9 cellular contexts compared by ENCODE assay signal in the genomic region with DNA sequence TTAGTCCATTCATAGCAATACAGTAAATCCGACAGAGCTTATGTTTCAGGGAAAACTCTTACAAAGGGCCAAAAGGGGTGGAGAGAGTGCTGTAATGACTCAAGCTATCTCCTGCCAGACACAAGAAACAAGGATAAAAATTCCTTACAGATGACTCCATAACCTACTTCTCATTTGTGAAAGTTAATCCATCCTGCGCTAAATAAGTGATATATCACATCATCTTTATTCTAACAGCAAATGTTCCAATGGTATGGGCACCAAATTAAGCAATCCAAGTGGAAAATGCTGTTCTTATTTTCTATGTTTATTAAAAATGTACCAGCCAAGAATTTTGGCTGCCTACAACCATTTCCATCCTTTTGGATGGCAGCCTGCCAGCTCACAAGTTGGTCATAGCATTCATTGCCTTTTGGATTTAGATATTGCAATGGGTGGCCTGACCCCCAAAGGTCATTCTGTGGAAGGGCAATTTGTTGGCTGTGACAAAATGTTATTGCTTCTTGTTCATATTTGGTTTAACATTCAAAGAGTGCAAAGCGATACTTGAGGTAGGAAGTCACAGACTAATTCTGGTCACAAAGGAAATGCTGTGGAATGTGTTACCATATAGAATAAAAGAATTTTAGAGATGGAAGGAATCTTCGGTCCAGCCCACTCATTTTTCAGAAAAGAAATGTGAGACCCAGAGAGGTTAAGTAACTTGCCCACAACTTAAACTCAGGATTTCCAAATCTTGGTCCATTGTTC. TPM values are rescaled to one million over a fixed set of nuclear protein-coding genes. Genes with fewer than 3 reads are reported as not detected.
DNase-seq lines count a peak whose midpoint lies in the region; ATAC-seq and TF ChIP-seq lines count a peak whose summit lies in the region.
"Had no signal": no experiment of that assay in that cellular context is flagged by ENCODE, and none has a peak within 500 bp of the region (broad histone marks: within the 10 kb centered on the region; RNA-seq: fewer than 3 reads in every experiment).

No MANE protein-coding gene starts in this region.

- H3K36me3 Mint-ChIP-seq in activated CD8-positive, alpha-beta T cell treated with anti-CD3 and anti-CD28 coated beads for 36 hours (ENCODE audit: low read depth), result no peaks in the 10 kb centered on the region
- peaks cover 2% of the 10 kb centered on the region for H3K36me3 Mint-ChIP-seq in activated CD8-positive, alpha-beta T cell treated with anti-CD3 and anti-CD28 coated beads, Interleukin-2, amount 10 ng/mL, durations not matched to agents 7 days and 5 days (ENCODE audit: low read depth)
- H3K36me3 Mint-ChIP-seq: activated naive CD4-positive, alpha-beta T cell treated with anti-CD3 and anti-CD28 coated beads, Interleukin-2, amount 50 U/mL, for 24 hours had no signal

- no peak for ATAC-seq in activated CD8-positive, alpha-beta T cell treated with anti-CD3 and anti-CD28 coated beads for 36 hours
- ATAC-seq in activated CD8-positive, alpha-beta T cell treated with anti-CD3 and anti-CD28 coated beads, Interleukin-2, amount 10 ng/mL, durations not matched to agents 7 days and 5 days, result no peak
- ATAC-seq in GM21723 (IDR thresholded peaks at IDR 0.05; ENCODE audit: unreplicated experiment), result no peak

- no peak overlapping the region for H3K27ac Mint-ChIP-seq in activated CD8-positive, alpha-beta T cell treated with anti-CD3 and anti-CD28 coated beads for 36 hours
- H3K27ac Mint-ChIP-seq in activated CD8-positive, alpha-beta T cell treated with anti-CD3 and anti-CD28 coated beads, Interleukin-2, amount 10 ng/mL, durations not matched to agents 7 days and 5 days, result no peak overlapping the region
- H3K27ac Mint-ChIP-seq: activated naive CD4-positive, alpha-beta T cell treated with anti-CD3 and anti-CD28 coated beads, Interleukin-2, amount 50 U/mL, for 24 hours had no signal

- peak; percentile 36 for DNase-seq in activated CD8-positive, alpha-beta T cell treated with anti-CD3 and anti-CD28 coated beads for 36 hours
- DNase-seq in activated CD8-positive, alpha-beta T cell treated with anti-CD3 and anti-CD28 coated beads, Interleukin-2, amount 10 ng/mL, durations not matched to agents 7 days and 5 days, result no peak
- DNase-seq in SK-N-MC (ENCODE audit: low read depth, low spot score), result no peak
- peak; percentile 93 to 95 for DNase-seq in foreskin fibroblast
- DNase-seq in renal cortical epithelial cell (ENCODE audit: low read depth), result peak; percentile 96
- no peak for DNase-seq in stimulated activated CD8-positive, alpha-beta memory T cell treated with anti-CD3 and anti-CD28 coated beads, Interleukin-4, amount 100 ng/mL, for 48 hours
- no peak for DNase-seq in OCI-M2 (lab: John Stamatoyannopoulos, UW; ENCODE audit: unreplicated experiment)

- H3K4me3 Mint-ChIP-seq in activated CD8-positive, alpha-beta T cell treated with anti-CD3 and anti-CD28 coated beads for 36 hours, result no peak overlapping the region
- H3K4me3 Mint-ChIP-seq in activated CD8-positive, alpha-beta T cell treated with anti-CD3 and anti-CD28 coated beads, Interleukin-2, amount 10 ng/mL, durations not matched to agents 7 days and 5 days, result no peak overlapping the region
- H3K4me3 Mint-ChIP-seq: activated naive CD4-positive, alpha-beta T cell treated with anti-CD3 and anti-CD28 coated beads, Interleukin-2, amount 50 U/mL, for 24 hours had no signal

- H3K27ac ChIP-seq in SK-N-MC, result peak overlapping the region; percentile 68

- H3K9ac ChIP-seq in SK-N-MC (ENCODE audit: insufficient read length), result no peak overlapping the region

- TF ChIP-seq CTCF in activated CD8-positive, alpha-beta T cell treated with anti-CD3 and anti-CD28 coated beads for 36 hours (IDR thresholded peaks at IDR 0.05), result no peak
- no peak for TF ChIP-seq CTCF in foreskin fibroblast (IDR thresholded peaks at IDR 0.05; ENCODE audit: low read depth, low read length)

- H3K4me1 Mint-ChIP-seq in activated CD8-positive, alpha-beta T cell treated with anti-CD3 and anti-CD28 coated beads for 36 hours (ENCODE audit: low read depth), result peaks cover 8% of the 10 kb centered on the region
- peaks cover 15% of the 10 kb centered on the region for H3K4me1 Mint-ChIP-seq in activated CD8-positive, alpha-beta T cell treated with anti-CD3 and anti-CD28 coated beads, Interleukin-2, amount 10 ng/mL, durations not matched to agents 7 days and 5 days (ENCODE audit: low read depth)

- no peaks in the 10 kb centered on the region for H3K9me3 Mint-ChIP-seq in activated CD8-positive, alpha-beta T cell treated with anti-CD3 and anti-CD28 coated beads for 36 hours
- no peaks in the 10 kb centered on the region for H3K9me3 Mint-ChIP-seq in activated CD8-positive, alpha-beta T cell treated with anti-CD3 and anti-CD28 coated beads, Interleukin-2, amount 10 ng/mL, durations not matched to agents 7 days and 5 days (ENCODE audit: insufficient read depth)
- H3K9me3 Mint-ChIP-seq: activated naive CD4-positive, alpha-beta T cell treated with anti-CD3 and anti-CD28 coated beads, Interleukin-2, amount 50 U/mL, for 24 hours had no signal

- peaks cover 23% of the 10 kb centered on the region for H3K27me3 Mint-ChIP-seq in activated CD8-positive, alpha-beta T cell treated with anti-CD3 and anti-CD28 coated beads for 36 hours
- H3K27me3 Mint-ChIP-seq in activated CD8-positive, alpha-beta T cell treated with anti-CD3 and anti-CD28 coated beads, Interleukin-2, amount 10 ng/mL, durations not matched to agents 7 days and 5 days (ENCODE audit: low read depth), result peaks cover 36% of the 10 kb centered on the region

- no peaks in the 10 kb centered on the region for H3K9me3 ChIP-seq in SK-N-MC (ENCODE audit: low read depth, low read length)

- CTCF ChIA-PET in activated CD8-positive, alpha-beta T cell treated with anti-CD3 and anti-CD28 coated beads for 36 hours (lab: Charles Lee), result interaction anchor here (0.8 to 1.6 kb wide), 12 partner anchors 11 to 256 kb away, joined by 3 to 6 read pairs (median 3); no protein-coding TSS in a partner anchor
- CTCF ChIA-PET in activated CD8-positive, alpha-beta T cell treated with anti-CD3 and anti-CD28 coated beads, Interleukin-2, amount 10 ng/mL, durations not matched to agents 7 days and 5 days (lab: Charles Lee), result interaction anchor here (0.7 to 2.0 kb wide), 5 partner anchors 9 to 183 kb away, joined by 3 to 9 read pairs (median 5); no protein-coding TSS in a partner anchor

- POLR2A ChIA-PET in activated CD8-positive, alpha-beta T cell treated with anti-CD3 and anti-CD28 coated beads for 36 hours (lab: Charles Lee), result no interaction called here
- POLR2A ChIA-PET in activated CD8-positive, alpha-beta T cell treated with anti-CD3 and anti-CD28 coated beads, Interleukin-2, amount 10 ng/mL, durations not matched to agents 7 days and 5 days (lab: Charles Lee), result no interaction called here

- H3K36me3 ChIP-seq in SK-N-MC (ENCODE audit: insufficient read depth, low read length), result no peaks in the 10 kb centered on the region

- H3K4me3 ChIP-seq in SK-N-MC, result no peak overlapping the region
- no peak overlapping the region for H3K4me3 ChIP-seq in foreskin fibroblast (ENCODE audit: low read depth in 1 of 2, low read length in 2 of 2)

- intact Hi-C loops in activated CD8-positive, alpha-beta T cell treated with anti-CD3 and anti-CD28 coated beads for 36 hours (cut with micrococcal nuclease), result no loop called here

RNA-seq across cellular contexts. Expression of a gene that starts 2.8 kb away (rescaled TPM):
- total RNA-seq in activated CD8-positive, alpha-beta T cell treated with anti-CD3 and anti-CD28 coated beads for 36 hours, result under 1 TPM; 0.51 to 0.65 TPM
- total RNA-seq in activated CD8-positive, alpha-beta T cell treated with anti-CD3 and anti-CD28 coated beads, Interleukin-2, amount 10 ng/mL, durations not matched to agents 7 days and 5 days, result not detected
- total RNA-seq in renal cortical epithelial cell, result 85.8 and 205 TPM in 2 replicates

Comparison
In these comparisons a context has a peak if more than half of its experiments do, and no peak if none do; other contexts are left out.
1. DNase-seq: peak in activated CD8-positive, alpha-beta T cell treated with anti-CD3 and anti-CD28 coated beads for 36 hours (single experiment), foreskin fibroblast (2 of 2) and renal cortical epithelial cell (single experiment); none in activated CD8-positive, alpha-beta T cell treated with anti-CD3 and anti-CD28 coated beads, Interleukin-2, amount 10 ng/mL, durations not matched to agents 7 days and 5 days (single experiment), SK-N-MC (single experiment), stimulated activated CD8-positive, alpha-beta memory T cell treated with anti-CD3 and anti-CD28 coated beads, Interleukin-4, amount 100 ng/mL, for 48 hours (single experiment) and OCI-M2 (single experiment).
2. RNA of a gene that starts 2.8 kb away (total RNA-seq): 85.8 to 205 TPM in renal cortical epithelial cell; 0.51 to 0.65 TPM in activated CD8-positive, alpha-beta T cell treated with anti-CD3 and anti-CD28 coated beads for 36 hours and not detected in activated CD8-positive, alpha-beta T cell treated with anti-CD3 and anti-CD28 coated beads, Interleukin-2, amount 10 ng/mL, durations not matched to agents 7 days and 5 days; every median in the first group is over 10 times any median in the second.